In genomic region chr10:30858499-30858898, GRCh38 we compare ENCODE assay signal across 18 cellular contexts.
DNase-seq lines count a peak whose midpoint lies in the region; ATAC-seq, FAIRE-seq and TF ChIP-seq lines count a peak whose summit lies in the region.
"Had no signal": no experiment of that assay in that cellular context is flagged by ENCODE, and none has a peak within 500 bp of the region (broad histone marks: within the 10 kb centered on the region; RNA-seq: fewer than 3 reads in every experiment).

No MANE protein-coding gene starts in this region.

- H3K27me3 ChIP-seq in ascending aorta (no peaks in the 10 kb centered on the region), uterus (no peaks in the 10 kb centered on the region)
- H3K27me3 ChIP-seq: BE2C, SJSA1 had no signal

- FAIRE-seq in kidney (lab: Jason Lieb, UNC) = no peak
- FAIRE-seq: GM18507 had no signal

- no peak for TF ChIP-seq POLR2A in uterus (IDR thresholded peaks at IDR 0.05)

- H3K36me3 ChIP-seq in ascending aorta (no peaks in the 10 kb centered on the region), mesodermal cell (ENCODE audit: control insufficient read depth, insufficient read depth, low read length) (no peaks in the 10 kb centered on the region), uterus (no peaks in the 10 kb centered on the region), kidney (ENCODE audit: control insufficient read depth in 1 of 2, insufficient read depth in 2 of 2, low read length in 2 of 2) (no peaks in the 10 kb centered on the region)
- H3K36me3 ChIP-seq: BE2C, prostate gland, SJSA1 had no signal

- H3K4me1 ChIP-seq in ascending aorta = peaks cover 5 to 15% of the 10 kb centered on the region in 2 donors
- peaks cover 21% of the 10 kb centered on the region for H3K4me1 ChIP-seq in mesodermal cell (ENCODE audit: control insufficient read depth, insufficient read depth, low read length, poor library complexity, severe bottlenecking)
- H3K4me1 ChIP-seq in uterus = peaks cover 0 to 3% of the 10 kb centered on the region in 2 donors
- H3K4me1 ChIP-seq in kidney (ENCODE audit: control insufficient read depth in 1 of 2, insufficient read depth in 1 of 2, low read depth in 1 of 2, low read length in 2 of 2) = peaks cover 0 to 8% of the 10 kb centered on the region in 2 donors
- H3K4me1 ChIP-seq: BE2C, prostate gland had no signal

- H3K9ac ChIP-seq in kidney (ENCODE audit: low read length in 2 of 2) = no peak overlapping the region

- ATAC-seq in GM19328 (IDR thresholded peaks at IDR 0.05; ENCODE audit: unreplicated experiment) = no peak
- no peak for ATAC-seq in GM18519 (IDR thresholded peaks at IDR 0.05; ENCODE audit: low FRiP score, unreplicated experiment)

- 76 to 83% methylated on average over 2 of the region's 2 CpGs for WGBS in mesodermal cell (ENCODE audit: insufficient coverage in 2 of 2), 2 experiments

- intact Hi-C loops in ascending aorta (cut with DNase I) = no loop called here
- intact Hi-C loops in uterus (cut with DNase I; ENCODE audit: low total_unique reads) = no loop called here
- intact Hi-C loops in kidney (cut with DNase I) = no loop called here

- H3K27ac ChIP-seq in ascending aorta = peak overlapping the region; percentile 72 to 74
- H3K27ac ChIP-seq in mesodermal cell (ENCODE audit: low read depth, low read length, severe bottlenecking) = peak overlapping the region; percentile 38
- peak overlapping the region; percentile 62 to 67 for H3K27ac ChIP-seq in uterus
- no peak overlapping the region for H3K27ac ChIP-seq in kidney (ENCODE audit: low read depth in 2 of 2, low read length in 2 of 2)
- H3K27ac ChIP-seq: SJSA1 had no signal

- no peak overlapping the region for H3K4me3 ChIP-seq in ascending aorta
- H3K4me3 ChIP-seq in foreskin fibroblast (ENCODE audit: low read depth in 1 of 2, low read length in 2 of 2) = no peak overlapping the region
- H3K4me3 ChIP-seq in mesodermal cell (ENCODE audit: extremely low read depth, insufficient read depth, low read length, poor library complexity, severe bottlenecking) = no peak overlapping the region
- no peak overlapping the region for H3K4me3 ChIP-seq in uterus
- no peak overlapping the region for H3K4me3 ChIP-seq in kidney (ENCODE audit: low read length in 2 of 2)
- H3K4me3 ChIP-seq: prostate gland, SJSA1 had no signal

- DNase-seq in ascending aorta (ENCODE audit: low spot score in 2 of 2) (no peak), foreskin fibroblast (peak; percentile 42 to 44), uterus (no peak), kidney (no peak)
- DNase-seq: activated CD4-positive, alpha-beta T cell treated with anti-CD3 and anti-CD28 coated beads for 1 hour; activated gamma-delta T cell; BE2C; mammary epithelial cell; natural killer cell; NCI-H2081 treated with DMSO at 0.1 percent for 48 hours; NCI-H526 treated with DMSO at 0.1 percent for 48 hours; OCI-M1 had no signal

- TF ChIP-seq CTCF in ascending aorta (IDR thresholded peaks at IDR 0.05) = no peak
- no peak for TF ChIP-seq CTCF in foreskin fibroblast (IDR thresholded peaks at IDR 0.05; ENCODE audit: low read depth, low read length)
- no peak for TF ChIP-seq CTCF in uterus (IDR thresholded peaks at IDR 0.05)
- TF ChIP-seq CTCF in kidney (IDR thresholded peaks at IDR 0.05; ENCODE audit: borderline replicate concordance, extremely low read depth, insufficient read depth) = no peak

- H3K9me3 ChIP-seq in ascending aorta (no peaks in the 10 kb centered on the region), mesodermal cell (ENCODE audit: control insufficient read depth, low read length) (no peaks in the 10 kb centered on the region), uterus (no peaks in the 10 kb centered on the region), kidney (ENCODE audit: control insufficient read depth in 1 of 2, low read length in 2 of 2) (no peaks in the 10 kb centered on the region)
- H3K9me3 ChIP-seq: BE2C, prostate gland, SJSA1 had no signal

Comparison
In these comparisons a context has a peak if more than half of its experiments do, and no peak if none do; other contexts are left out.
1. DNase-seq: peak in foreskin fibroblast (2 of 2); none in ascending aorta (0 of 2), uterus (0 of 2) and kidney (single experiment).
2. H3K27ac ChIP-seq: peak in ascending aorta (2 of 2), mesodermal cell (single experiment) and uterus (2 of 2); none in kidney (0 of 2).